Comparison of ENCODE assay signal across 7 cellular contexts in the genomic region with DNA sequence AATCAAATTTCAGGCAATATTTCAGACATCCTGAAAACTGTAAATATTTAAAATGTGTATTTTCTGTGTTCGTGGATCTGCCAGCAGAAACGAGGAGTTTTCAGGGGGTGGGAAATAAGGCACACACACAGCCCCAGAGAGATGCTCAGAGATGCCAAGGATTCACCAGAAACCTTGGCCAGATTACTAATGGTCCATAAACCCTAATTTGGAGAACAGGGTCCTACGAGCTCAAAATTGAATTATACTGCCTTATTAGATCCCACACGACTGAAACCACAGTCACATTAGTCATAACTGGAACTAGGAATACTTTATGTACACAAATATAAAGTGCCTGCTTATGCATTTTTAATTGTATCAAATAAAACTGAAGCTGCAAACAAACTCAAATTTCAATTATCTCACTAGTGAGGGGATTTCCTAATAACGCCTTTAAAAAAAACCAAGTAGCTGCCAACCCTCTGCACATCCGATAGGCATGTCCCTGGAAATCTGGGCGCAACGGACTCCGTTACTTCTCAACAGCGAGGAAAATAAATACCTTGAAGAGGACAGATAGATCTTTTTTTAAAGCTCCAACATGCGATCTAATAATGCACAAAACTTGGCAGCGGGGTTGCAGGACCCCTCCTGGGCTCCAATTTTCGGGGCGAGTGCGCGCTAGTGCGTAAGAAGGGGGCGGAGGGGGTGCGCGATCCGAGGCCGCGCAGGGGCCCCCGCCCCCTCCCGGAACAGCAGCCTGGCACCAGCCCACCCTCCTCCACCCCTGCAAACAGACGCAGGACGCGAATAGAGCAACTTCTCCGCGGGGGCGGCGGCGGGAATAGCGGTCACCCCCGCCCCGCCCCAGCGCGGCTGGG. TPM values are rescaled to one million over a fixed set of nuclear protein-coding genes. Genes with fewer than 3 reads are reported as not detected.
A peak's percentile ranks its signal among the peaks of the same experiment; 100 is the strongest.
DNase-seq lines count a peak whose midpoint lies in the region; ATAC-seq and TF ChIP-seq lines count a peak whose summit lies in the region.

No MANE protein-coding gene starts in this region.

- no peak for TF ChIP-seq EP300 in upper lobe of left lung (IDR thresholded peaks at IDR 0.05)

- 4 to 5% methylated on average over 21 to 25 of the region's 38 CpGs for WGBS in upper lobe of left lung, 2 donors

- peak overlapping the region in 3 of 4 donors; percentile 6 to 90 (median 73) for H3K27ac ChIP-seq in upper lobe of left lung

- H3K4me3 Mint-ChIP-seq in HFFc6 = peak overlapping the region; percentile 98
- peak overlapping the region; percentile 95 for H3K4me3 Mint-ChIP-seq in neural crest cell

- H3K36me3 Mint-ChIP-seq in HFFc6 (ENCODE audit: low read depth) (no peaks in the 10 kb centered on the region), neural crest cell (ENCODE audit: low read depth) (no peaks in the 10 kb centered on the region)

- peak; percentile 54 for DNase-seq in GM12865 (ENCODE audit: low read depth)
- DNase-seq in HFFc6 = peak; percentile 3
- DNase-seq in NCI-H2196 treated with DMSO at 0.1 percent for 48 hours (lab: John Stamatoyannopoulos, UW; ENCODE audit: unreplicated experiment) = peak; percentile 10
- DNase-seq in activated T-cell treated with anti-CD3 and anti-CD28 coated beads, Interleukin-2, amount 50 U/mL, for 1 hour = peak; percentile 54
- peak; percentile 39 for DNase-seq in fibroblast of mammary gland (ENCODE audit: low read depth)
- no peak for DNase-seq in neural crest cell (ENCODE audit: low read depth, low spot score)
- DNase-seq in upper lobe of left lung = peak in 1 of 2 donors; percentile 36

- H3K4me1 ChIP-seq in upper lobe of left lung = peaks cover 16 to 37% (median 18%) of the 10 kb centered on the region in 4 donors

- H3K27me3 Mint-ChIP-seq in HFFc6 (ENCODE audit: insufficient read depth) (peaks cover 5% of the 10 kb centered on the region), neural crest cell (ENCODE audit: low read depth) (peaks cover 24% of the 10 kb centered on the region)

- H3K27me3 ChIP-seq in upper lobe of left lung = no peaks in the 10 kb centered on the region

- H3K4me1 Mint-ChIP-seq in HFFc6 (ENCODE audit: low read depth) = peaks cover 44% of the 10 kb centered on the region
- H3K4me1 Mint-ChIP-seq in neural crest cell = peaks cover 38% of the 10 kb centered on the region

- no peak for TF ChIP-seq CTCF in GM12865 (IDR thresholded peaks at IDR 0.05; ENCODE audit: insufficient read depth, low read depth, low read length, missing control alignments)
- no peak for TF ChIP-seq CTCF in HFFc6 (IDR thresholded peaks at IDR 0.05)
- no peak for TF ChIP-seq CTCF in fibroblast of mammary gland (conservative IDR thresholded peaks at IDR 0.05; ENCODE audit: control insufficient read depth, insufficient read depth, low read depth, low read length)
- TF ChIP-seq CTCF in neural crest cell (conservative IDR thresholded peaks at IDR 0.05) = no peak
- no peak for TF ChIP-seq CTCF in upper lobe of left lung (IDR thresholded peaks at IDR 0.05)

- H3K9me3 Mint-ChIP-seq in HFFc6 (no peaks in the 10 kb centered on the region), neural crest cell (no peaks in the 10 kb centered on the region)

- no peaks in the 10 kb centered on the region for H3K36me3 ChIP-seq in upper lobe of left lung

- no peaks in the 10 kb centered on the region for H3K9me3 ChIP-seq in upper lobe of left lung

- H3K4me3 ChIP-seq in GM12865 (ENCODE audit: low read depth, low read length) = peak overlapping the region; percentile 74
- H3K4me3 ChIP-seq in fibroblast of mammary gland (ENCODE audit: control insufficient read depth, low read depth, low read length) = peak overlapping the region; percentile 77
- H3K4me3 ChIP-seq in upper lobe of left lung = peak overlapping the region; percentile 68 to 92 (median 82)

- TF ChIP-seq POLR2A in upper lobe of left lung (IDR thresholded peaks at IDR 0.05) = no peak

- peak overlapping the region; percentile 76 for H3K27ac Mint-ChIP-seq in HFFc6
- peak overlapping the region; percentile 65 for H3K27ac Mint-ChIP-seq in neural crest cell (ENCODE audit: unreplicated experiment)

- ATAC-seq in upper lobe of left lung (ENCODE audit: low FRiP score in 2 of 2) = no peak

RNA-seq across cellular contexts. Expression of a gene that starts 0.9 kb away (rescaled TPM):
- 10 to 100 TPM; 24.7 to 28.9 (median 27.1) TPM for total RNA-seq in HFFc6 (2021; fragmentation: NEBNext Ultra II Directional; extraction: Animal tissue kit (Norgen Biotek cat#: 25700))
- 49.9 and 51.2 TPM in 2 replicates for total RNA-seq in neural crest cell
- 10 to 100 TPM; 25.4 to 62.9 (median 35.3) TPM for total RNA-seq in upper lobe of left lung
